ENCODE assay signal across 13 cellular contexts in genomic region chr1:109529895-109530456, GRCh38. TPM values are rescaled to one million over a fixed set of nuclear protein-coding genes. Genes with fewer than 3 reads are reported as not detected.
DNase-seq lines count a peak whose midpoint lies in the region; ATAC-seq and TF ChIP-seq lines count a peak whose summit lies in the region.
"Had no signal": no experiment of that assay in that cellular context is flagged by ENCODE, and none has a peak within 500 bp of the region (broad histone marks: within the 10 kb centered on the region; RNA-seq: fewer than 3 reads in every experiment).

No MANE protein-coding gene starts in this region.

- TF ChIP-seq CTCF in coronary artery (IDR thresholded peaks at IDR 0.05) (no peak), psoas muscle (IDR thresholded peaks at IDR 0.05) (no peak)

- intact Hi-C loops in psoas muscle (cut with DNase I), result loop anchor here (2.0 to 5.0 kb wide), 2 partner anchors 33 to 113 kb away; no protein-coding TSS in a partner anchor

- 25 to 29% (median 25%) methylated on average over 8 of the region's 8 CpGs for WGBS in psoas muscle, 3 donors

- no peaks in the 10 kb centered on the region for H3K36me3 ChIP-seq in psoas muscle (ENCODE audit: insufficient read depth in 1 of 2, low read depth in 1 of 2)

- no peak overlapping the region for H3K27ac ChIP-seq in coronary artery
- H3K27ac ChIP-seq in psoas muscle, result peak overlapping the region; percentile 83

- peak; percentile 28 for DNase-seq in EL
- DNase-seq in NCI-H2029 (lab: John Stamatoyannopoulos, UW), result peak; percentile 11
- DNase-seq in coronary artery (ENCODE audit: low spot score), result peak; percentile 62
- DNase-seq in psoas muscle, result peak; percentile 53 to 76
- DNase-seq in stimulated activated CD4-positive, alpha-beta T cell treated with anti-CD3 and anti-CD28 coated beads, Interleukin-4, amount 100 ng/mL, for 4 hours, result no peak
- DNase-seq: activated gamma-delta T cell treated with Interleukin-2 at 50 U/mL for 16 hours, cerebellar nuclear complex had no signal

- H3K4me3 ChIP-seq in coronary artery, result no peak overlapping the region
- peak overlapping the region; percentile 22 for H3K4me3 ChIP-seq in psoas muscle

- ATAC-seq in psoas muscle (peak; percentile 51 to 63 (median 59)), HG03442 (IDR thresholded peaks at IDR 0.05; ENCODE audit: unreplicated experiment) (no peak), HG02885 (IDR thresholded peaks at IDR 0.05; ENCODE audit: poor library complexity, unreplicated experiment) (no peak)
- ATAC-seq: activated CD4-positive, CD25-positive, alpha-beta regulatory T cell treated with anti-CD3 and anti-CD28 coated beads, Interleukin-2, amount 50 U/mL, for 24 hours; natural killer cell treated with Interleukin-12 subunit alpha and Interleukin-12 subunit beta and Interleukin-15 and Interleukin-18, amount 100 ng/mL, for 72 hours had no signal

- H3K27me3 ChIP-seq in psoas muscle (ENCODE audit: insufficient read depth in 3 of 3, low read length in 2 of 3), result no peaks in the 10 kb centered on the region

- H3K4me1 ChIP-seq in psoas muscle, result peaks cover 42% of the 10 kb centered on the region

- no peaks in the 10 kb centered on the region for H3K9me3 ChIP-seq in psoas muscle

RNA-seq across cellular contexts. Expression of gene GPR61, which starts 9.7 kb away (rescaled TPM):
- total RNA-seq in psoas muscle, result 1 to 10 TPM in 1 of 4 donors, under 1 TPM in 1, not detected in 2; 0.18 to 1.4 TPM
- under 1 TPM in 1 of 3 donors, not detected in 2; 0.10 TPM for polyA plus RNA-seq in psoas muscle
- total RNA-seq: H4; natural killer cell treated with Interleukin-12 subunit alpha and Interleukin-12 subunit beta and Interleukin-15 and Interleukin-18, amount 100 ng/mL, for 72 hours had no signal
- polyA plus RNA-seq: IgD-negative memory B cell had no signal

RNA-seq across cellular contexts. Expression of gene GNAI3, which starts 18.4 kb away (rescaled TPM):
- total RNA-seq in psoas muscle, result 1 to 10 TPM; 1.4 to 2.3 (median 1.7) TPM
- polyA plus RNA-seq in psoas muscle, result 1 to 10 TPM in 2 of 3 donors, under 1 TPM in 1; 0.96 to 2.9 (median 1.5) TPM

RNA-seq across cellular contexts. Expression of gene AMIGO1, which starts 20.4 kb away (rescaled TPM):
- total RNA-seq in psoas muscle, result 10 to 100 TPM in 3 of 4 donors, 1 to 10 TPM in 1; 8.7 to 16.6 (median 11.4) TPM
- 10 to 100 TPM in 1 of 3 donors, 1 to 10 TPM in 2; 3.1 to 16.0 (median 8.0) TPM for polyA plus RNA-seq in psoas muscle

RNA-seq across cellular contexts. Expression of gene CYB561D1, which starts 36.1 kb away (rescaled TPM):
- total RNA-seq in psoas muscle, result 1 to 10 TPM; 2.4 to 4.0 (median 3.7) TPM
- polyA plus RNA-seq in psoas muscle, result 10 to 100 TPM in 1 of 3 donors, 1 to 10 TPM in 2; 1.8 to 15.0 (median 3.5) TPM

RNA-seq across cellular contexts. Expression of gene ATXN7L2, which starts 46.3 kb away (rescaled TPM):
- total RNA-seq in psoas muscle, result 10 to 100 TPM in 1 of 4 donors, 1 to 10 TPM in 3; 4.4 to 14.1 (median 8.4) TPM
- polyA plus RNA-seq in psoas muscle, result 1 to 10 TPM; 5.1 to 5.2 (median 5.1) TPM

Comparison
In these comparisons a context has a peak if more than half of its experiments do, and no peak if none do; other contexts are left out.
1. DNase-seq: peak in EL (single experiment), NCI-H2029 (single experiment), coronary artery (single experiment) and psoas muscle (2 of 2); none in stimulated activated CD4-positive, alpha-beta T cell treated with anti-CD3 and anti-CD28 coated beads, Interleukin-4, amount 100 ng/mL, for 4 hours (0 of 2).
2. ATAC-seq: peak in psoas muscle (4 of 4); none in HG03442 (single experiment) and HG02885 (single experiment).